In the genomic region with DNA sequence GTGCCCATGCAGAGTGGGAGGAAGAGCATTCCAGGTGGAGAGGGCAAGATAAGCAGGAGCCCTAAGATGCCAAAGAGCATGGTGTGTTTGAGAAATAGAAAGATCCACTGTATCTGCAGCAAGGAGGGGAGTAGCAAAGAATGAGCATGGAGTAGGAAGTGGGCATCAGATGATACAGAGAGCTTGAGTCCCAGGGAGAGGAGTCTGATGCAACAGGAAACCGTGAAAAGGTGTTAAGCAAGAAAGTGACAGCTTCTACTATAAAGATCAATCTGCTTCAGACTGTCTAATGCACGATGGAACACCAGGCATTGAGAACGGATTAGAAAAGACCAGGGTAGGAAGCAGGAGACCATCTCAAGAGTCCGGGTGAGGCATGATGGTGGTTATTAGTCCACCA, we compare ENCODE assay signal across 30 cellular contexts. TPM values are rescaled to one million over a fixed set of nuclear protein-coding genes. Genes with fewer than 3 reads are reported as not detected.
DNase-seq lines count a peak whose midpoint lies in the region; ATAC-seq lines count a peak whose summit lies in the region.
"Had no signal": no experiment of that assay in that cellular context is flagged by ENCODE, and none has a peak within 500 bp of the region (broad histone marks: within the 10 kb centered on the region; RNA-seq: fewer than 3 reads in every experiment).

No MANE protein-coding gene starts in this region.

- no peaks in the 10 kb centered on the region for H3K36me3 Mint-ChIP-seq in activated T-cell treated with anti-CD3 and anti-CD28 coated beads, Interleukin-2, amount 50 U/mL, for 72 hours (ENCODE audit: insufficient read depth in 2 of 2)
- no peaks in the 10 kb centered on the region for H3K36me3 Mint-ChIP-seq in stimulated activated effector memory CD8-positive, alpha-beta T cell treated with anti-CD3 and anti-CD28 coated beads, Interleukin-12 subunit alpha, Interleukin-12 subunit beta, amount 100 ng/mL, for 72 hours

- peaks cover 8% of the 10 kb centered on the region for H3K4me1 Mint-ChIP-seq in activated T-cell treated with anti-CD3 and anti-CD28 coated beads, Interleukin-2, amount 50 U/mL, for 72 hours (ENCODE audit: low read depth)
- H3K4me1 Mint-ChIP-seq in stimulated activated effector memory CD8-positive, alpha-beta T cell treated with anti-CD3 and anti-CD28 coated beads, Interleukin-12 subunit alpha, Interleukin-12 subunit beta, amount 100 ng/mL, for 72 hours: peaks cover 9% of the 10 kb centered on the region

- no peaks in the 10 kb centered on the region for H3K27me3 Mint-ChIP-seq in activated T-cell treated with anti-CD3 and anti-CD28 coated beads, Interleukin-2, amount 50 U/mL, for 72 hours (ENCODE audit: low read depth)
- H3K27me3 Mint-ChIP-seq: activated CD4-positive, alpha-beta T cell treated with anti-CD3 and anti-CD28 coated beads, Interleukin-2, amount 10 ng/mL, durations not matched to agents 24 days and 14 days; central memory CD8-positive, alpha-beta T cell; dendritic cell treated with granulocyte-macrophage colony-stimulating factor and Interleukin-4, amounts not matched to agents 40 ng/mL and 50 ng/mL, for 4 days had no signal

- no peak overlapping the region for H3K4me3 Mint-ChIP-seq in activated T-cell treated with anti-CD3 and anti-CD28 coated beads, Interleukin-2, amount 50 U/mL, for 72 hours
- no peak overlapping the region for H3K4me3 Mint-ChIP-seq in stimulated activated effector memory CD8-positive, alpha-beta T cell treated with anti-CD3 and anti-CD28 coated beads, Interleukin-12 subunit alpha, Interleukin-12 subunit beta, amount 100 ng/mL, for 72 hours
- H3K4me3 Mint-ChIP-seq: activated CD4-positive, alpha-beta T cell treated with anti-CD3 and anti-CD28 coated beads, Interleukin-2, amount 10 ng/mL, durations not matched to agents 24 days and 14 days; CD8-positive, alpha-beta memory T cell; central memory CD8-positive, alpha-beta T cell; dendritic cell treated with granulocyte-macrophage colony-stimulating factor and Interleukin-4, amounts not matched to agents 40 ng/mL and 50 ng/mL, for 4 days; nephron progenitor cell had no signal

- peak overlapping the region; percentile 21 for H3K27ac Mint-ChIP-seq in activated T-cell treated with anti-CD3 and anti-CD28 coated beads, Interleukin-2, amount 50 U/mL, for 72 hours
- no peak overlapping the region for H3K27ac Mint-ChIP-seq in stimulated activated effector memory CD8-positive, alpha-beta T cell treated with anti-CD3 and anti-CD28 coated beads, Interleukin-12 subunit alpha, Interleukin-12 subunit beta, amount 100 ng/mL, for 72 hours
- H3K27ac Mint-ChIP-seq: activated CD4-positive, alpha-beta T cell treated with anti-CD3 and anti-CD28 coated beads, Interleukin-2, amount 10 ng/mL, durations not matched to agents 24 days and 14 days; dendritic cell treated with granulocyte-macrophage colony-stimulating factor and Interleukin-4, amounts not matched to agents 40 ng/mL and 50 ng/mL, for 4 days; nephron progenitor cell had no signal

- ATAC-seq in activated T-cell treated with anti-CD3 and anti-CD28 coated beads, Interleukin-2, amount 50 U/mL, for 72 hours (replicated peaks in 1 of 2): peak in 1 of 2 donors; percentile 39
- ATAC-seq in stimulated activated effector memory CD8-positive, alpha-beta T cell treated with anti-CD3 and anti-CD28 coated beads, Interleukin-12 subunit alpha, Interleukin-12 subunit beta, amount 100 ng/mL, for 72 hours: peak; percentile 40
- ATAC-seq in HG03039 (IDR thresholded peaks at IDR 0.05; ENCODE audit: unreplicated experiment): no peak
- no peak for ATAC-seq in HG03457 (IDR thresholded peaks at IDR 0.05; ENCODE audit: unreplicated experiment)
- no peak for ATAC-seq in GM18519 (IDR thresholded peaks at IDR 0.05; ENCODE audit: low FRiP score, unreplicated experiment)
- ATAC-seq: K562 had no signal

- in situ Hi-C loops in KBM-7 (cut with MboI; ENCODE audit: low pct_unique_long_range_greater_than_20kb, low sequenced_read_pairs): no loop called here

- peak in 1 of 2 donors; percentile 3 for DNase-seq in activated T-cell treated with anti-CD3 and anti-CD28 coated beads, Interleukin-2, amount 50 U/mL, for 72 hours
- no peak for DNase-seq in activated T-cell treated with anti-CD3 and anti-CD28 coated beads, Interleukin-2, amount 50 U/mL, for 48 hours
- peak; percentile 57 for DNase-seq in KBM-7
- DNase-seq in NOMO-1 treated with dmso at 0.1 percent for 144 hours (lab: John Stamatoyannopoulos, UW; ENCODE audit: unreplicated experiment): peak; percentile 21
- DNase-seq in stimulated activated effector memory CD8-positive, alpha-beta T cell treated with anti-CD3 and anti-CD28 coated beads, Interleukin-12 subunit alpha, Interleukin-12 subunit beta, amount 100 ng/mL, for 72 hours (ENCODE audit: low spot score in 2 of 2): no peak
- DNase-seq: activated CD4-positive, alpha-beta T cell treated with anti-CD3 and anti-CD28 coated beads, Interleukin-2, amount 10 ng/mL, durations not matched to agents 24 days and 14 days; activated CD8-positive, alpha-beta memory T cell treated with anti-CD3 and anti-CD28 coated beads, Interleukin-2, amount 50 U/mL, for 48 hours; BE2C; CD8-positive, alpha-beta memory T cell; DMS153; NCI-H1048; NCI-H187 treated with DMSO at 0.1 percent for 48 hours; NCI-H2171 treated with DMSO at 0.1 percent for 48 hours; NCI-H524; nephron progenitor cell; retina had no signal

- H3K9me3 Mint-ChIP-seq in activated T-cell treated with anti-CD3 and anti-CD28 coated beads, Interleukin-2, amount 50 U/mL, for 72 hours: peaks cover 0 to 2% of the 10 kb centered on the region in 2 donors
- H3K9me3 Mint-ChIP-seq in stimulated activated effector memory CD8-positive, alpha-beta T cell treated with anti-CD3 and anti-CD28 coated beads, Interleukin-12 subunit alpha, Interleukin-12 subunit beta, amount 100 ng/mL, for 72 hours: no peaks in the 10 kb centered on the region
- H3K9me3 Mint-ChIP-seq: CD8-positive, alpha-beta memory T cell; central memory CD8-positive, alpha-beta T cell; dendritic cell treated with granulocyte-macrophage colony-stimulating factor and Interleukin-4, amounts not matched to agents 40 ng/mL and 50 ng/mL, for 4 days had no signal

RNA-seq across cellular contexts. Expression of gene GPRC5D, which starts 12.3 kb away (rescaled TPM):
- total RNA-seq in activated T-cell treated with anti-CD3 and anti-CD28 coated beads, Interleukin-2, amount 50 U/mL, for 72 hours: not detected
- total RNA-seq: activated CD4-positive, alpha-beta T cell treated with anti-CD3 and anti-CD28 coated beads, Interleukin-2, amount 10 ng/mL, durations not matched to agents 24 days and 14 days; CD8-positive, alpha-beta memory T cell; frontal cortex; HT-29; K562; lung microvascular endothelial cell; mucosa of gallbladder; osteocyte; RPMI7951; SK-MEL-5; tibial nerve had no signal

RNA-seq across cellular contexts. Expression of gene HEBP1, which starts 35.8 kb away (rescaled TPM):
- 10 to 100 TPM; 28.3 to 30.4 TPM for total RNA-seq in activated T-cell treated with anti-CD3 and anti-CD28 coated beads, Interleukin-2, amount 50 U/mL, for 72 hours

Comparison
In these comparisons a context has a peak if more than half of its experiments do, and no peak if none do; other contexts are left out.
1. DNase-seq: peak in KBM-7 (single experiment) and NOMO-1 treated with dmso at 0.1 percent for 144 hours (single experiment); none in activated T-cell treated with anti-CD3 and anti-CD28 coated beads, Interleukin-2, amount 50 U/mL, for 48 hours (0 of 2) and stimulated activated effector memory CD8-positive, alpha-beta T cell treated with anti-CD3 and anti-CD28 coated beads, Interleukin-12 subunit alpha, Interleukin-12 subunit beta, amount 100 ng/mL, for 72 hours (0 of 2).